ENCODE assay signal across 5 cellular contexts in the genomic region with DNA sequence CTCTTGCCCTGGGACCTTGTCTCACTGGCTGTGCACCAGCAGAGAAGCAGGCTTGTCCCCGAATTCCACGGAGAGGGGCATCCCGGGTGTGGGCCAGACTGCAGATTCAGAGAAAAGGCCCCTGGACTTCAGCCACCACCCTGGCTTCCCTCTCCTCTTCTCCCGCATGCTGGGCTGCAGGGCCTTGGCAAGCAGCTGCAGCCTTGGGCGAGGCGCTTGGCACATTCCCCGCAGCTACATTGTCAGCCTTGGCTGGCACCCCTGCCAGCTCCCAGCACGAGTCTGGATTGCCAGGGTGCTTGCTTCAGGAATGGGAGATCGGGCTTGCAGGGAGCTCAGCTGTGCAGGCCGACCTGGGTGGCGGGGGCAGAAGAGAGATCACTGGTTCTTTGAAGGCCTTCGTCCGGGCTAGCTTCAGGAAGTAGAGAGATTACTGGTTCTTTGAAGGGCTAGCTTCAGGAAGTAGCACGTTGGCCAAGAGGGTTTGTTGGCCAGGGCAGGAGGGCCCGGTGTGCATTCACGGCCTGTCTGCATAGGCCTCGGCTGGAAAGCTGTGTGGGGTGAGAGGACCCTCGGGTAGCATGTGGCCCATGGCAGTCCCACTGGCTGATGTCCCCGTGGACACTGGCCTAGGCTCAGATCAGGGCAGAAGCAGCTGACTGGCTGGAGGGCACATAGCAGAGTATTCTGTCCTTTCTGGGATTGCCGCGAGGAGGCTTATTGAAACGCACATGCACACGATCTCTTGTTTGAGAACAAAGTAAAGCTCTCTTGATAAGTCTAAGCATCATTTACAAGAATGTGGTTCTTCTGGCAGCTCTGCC. TPM values are rescaled to one million over a fixed set of nuclear protein-coding genes. Genes with fewer than 3 reads are reported as not detected.
DNase-seq lines count a peak whose midpoint lies in the region; ATAC-seq lines count a peak whose summit lies in the region.

No MANE protein-coding gene starts in this region.

- H3K27me3 ChIP-seq in Karpas-422 (ENCODE audit: low read length) (no peaks in the 10 kb centered on the region), mononuclear cell (ENCODE audit: insufficient read depth, low read length) (no peaks in the 10 kb centered on the region)

- H4K20me1 ChIP-seq in Karpas-422 (ENCODE audit: insufficient read depth, low read depth, low read length), result peaks cover 9% of the 10 kb centered on the region; the same call in 1 of the 2 replicates

- peak overlapping the region; percentile 66 for H3K9ac ChIP-seq in Karpas-422 (ENCODE audit: low read length)

- H3K4me2 ChIP-seq in Karpas-422 (ENCODE audit: low read depth, low read length, poor library complexity, severe bottlenecking), result peak overlapping the region; percentile 66

- peaks cover 13% of the 10 kb centered on the region for H3K79me2 ChIP-seq in Karpas-422 (ENCODE audit: low read length)

- H2AFZ ChIP-seq in Karpas-422 (ENCODE audit: low read length), result no peak overlapping the region

- peak overlapping the region; percentile 73 for H3K27ac ChIP-seq in Karpas-422 (ENCODE audit: low read length)

- H3K4me3 ChIP-seq in Karpas-422 (ENCODE audit: low read length) (peak overlapping the region; percentile 23; the same call in 1 of the 2 replicates), mononuclear cell (ENCODE audit: low read length) (peak overlapping the region; percentile 28)

- DNase-seq in Karpas-422 (no peak), amniotic epithelial cell (ENCODE audit: low read depth) (peak; percentile 27)

- no peak for ATAC-seq in activated CD4-positive, CD25-positive, alpha-beta regulatory T cell treated with anti-CD3 and anti-CD28 coated beads, Interleukin-2, amount 50 U/mL, for 24 hours
- no peak for ATAC-seq in HG02571 (IDR thresholded peaks at IDR 0.05; ENCODE audit: unreplicated experiment)

- H3K4me1 ChIP-seq in Karpas-422 (ENCODE audit: low read length), result peaks cover 39% of the 10 kb centered on the region
- peaks cover 68% of the 10 kb centered on the region for H3K4me1 ChIP-seq in mononuclear cell (ENCODE audit: insufficient read depth, low read length)

- H3K9me3 ChIP-seq in Karpas-422 (ENCODE audit: low read length) (no peaks in the 10 kb centered on the region), mononuclear cell (ENCODE audit: low read depth, low read length) (no peaks in the 10 kb centered on the region)

- no peaks in the 10 kb centered on the region for H3K36me3 ChIP-seq in Karpas-422 (ENCODE audit: insufficient read depth, low read length)

- H3K9me2 ChIP-seq in Karpas-422 (replicated peaks; ENCODE audit: insufficient read depth, low read length), result no peaks in the 10 kb centered on the region

RNA-seq across cellular contexts. Expression of gene ABCD1, which starts 2.7 kb away (rescaled TPM):
- 1.9 and 4.1 TPM in 2 replicates for total RNA-seq in Karpas-422 (2014; rRNA removed; shearing (Covaris generic); ENCODE audit: low replicate concordance)
- 8.8 TPM for total RNA-seq in mononuclear cell

RNA-seq across cellular contexts. Expression of gene BCAP31, which starts 3.1 kb away (rescaled TPM):
- 99.7 and 110 TPM in 2 replicates for total RNA-seq in Karpas-422 (2014; rRNA removed; shearing (Covaris generic); ENCODE audit: low replicate concordance)
- total RNA-seq in mononuclear cell, result 60.6 TPM

RNA-seq across cellular contexts. Expression of gene PLXNB3, which starts 36.7 kb away (rescaled TPM):
- total RNA-seq in Karpas-422 (2014; rRNA removed; shearing (Covaris generic); ENCODE audit: low replicate concordance), result not detected in 2 replicates
- 0.21 TPM for total RNA-seq in mononuclear cell

RNA-seq across cellular contexts. Expression of gene SLC6A8, which starts 39.6 kb away (rescaled TPM):
- total RNA-seq in Karpas-422 (2014; rRNA removed; shearing (Covaris generic); ENCODE audit: low replicate concordance), result 0.14 TPM in 1 of 2 replicates, not detected in the other
- 0.94 TPM for total RNA-seq in mononuclear cell

RNA-seq across cellular contexts. Expression of gene SRPK3, which starts 53.5 kb away (rescaled TPM):
- not detected in 2 replicates for total RNA-seq in Karpas-422 (2014; rRNA removed; shearing (Covaris generic); ENCODE audit: low replicate concordance)
- under 0.01 TPM for total RNA-seq in mononuclear cell
